In the genomic region with DNA sequence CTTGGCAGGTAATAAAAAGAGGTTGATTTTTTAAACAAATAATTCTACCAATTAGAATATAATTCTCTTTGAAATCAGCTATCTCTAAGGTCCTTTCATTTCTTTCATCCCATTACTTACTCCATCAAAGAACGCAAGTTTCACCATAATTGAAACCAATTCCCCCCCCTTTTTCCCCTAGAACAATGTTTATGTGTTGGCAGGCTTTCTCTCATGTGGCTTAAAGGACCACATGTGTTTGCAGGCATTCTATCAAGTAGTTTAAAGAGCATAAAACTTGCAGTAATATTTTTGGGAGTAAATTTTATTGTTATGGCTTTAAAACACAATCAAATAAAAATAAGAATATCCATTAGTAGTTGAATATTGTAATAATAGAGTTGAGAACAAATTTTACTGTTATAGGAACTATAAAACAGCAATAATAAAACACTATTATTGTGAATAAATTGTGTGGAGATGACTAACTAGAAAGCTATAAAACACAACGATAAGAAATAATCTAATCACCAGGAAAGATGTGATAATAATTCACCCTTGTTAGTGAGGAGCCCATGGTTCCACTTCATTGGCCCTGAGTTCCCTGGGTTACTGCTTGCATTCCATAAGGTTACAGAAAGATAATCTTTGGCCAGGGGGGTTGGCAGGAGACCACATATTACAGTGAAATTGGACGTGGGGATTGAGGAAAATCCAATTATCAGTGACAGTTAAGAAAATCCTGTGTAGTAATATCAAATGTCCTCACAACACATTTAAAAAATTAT, we compare ENCODE assay signal across 16 cellular contexts. TPM values are rescaled to one million over a fixed set of nuclear protein-coding genes. Genes with fewer than 3 reads are reported as not detected.
"Had no signal": no experiment of that assay in that cellular context is flagged by ENCODE, and none has a peak within 500 bp of the region (broad histone marks: within the 10 kb centered on the region; RNA-seq: fewer than 3 reads in every experiment).

No MANE protein-coding gene starts in this region.

- DNase-seq: activated CD4-positive, CD25-positive, alpha-beta regulatory T cell treated with anti-CD3 and anti-CD28 coated beads, Interleukin-2, amount 50 U/mL, for 72 hours; activated CD8-positive, alpha-beta memory T cell treated with anti-CD3 and anti-CD28 coated beads, Interleukin-2, amount 50 U/mL, for 4 hours; activated CD8-positive, alpha-beta T cell treated with anti-CD3 and anti-CD28 coated beads for 36 hours; activated gamma-delta T cell treated with Interleukin-2 at 50 U/mL for 16 hours; activated T-cell treated with anti-CD3 and anti-CD28 coated beads, Interleukin-2, amount 50 U/mL, for 72 hours; central memory CD4-positive, alpha-beta T cell; dorsolateral prefrontal cortex; left cardiac atrium; mammary epithelial cell; naive thymus-derived CD4-positive, alpha-beta T cell had no signal

- H3K27ac Mint-ChIP-seq: activated CD8-positive, alpha-beta T cell treated with anti-CD3 and anti-CD28 coated beads for 36 hours; activated T-cell treated with anti-CD3 and anti-CD28 coated beads, Interleukin-2, amount 50 U/mL, for 72 hours; naive thymus-derived CD4-positive, alpha-beta T cell; T-helper 2 cell treated with Interferon-gamma antibody and Interleukin-4, amounts not matched to agents 5 μg/mL and 100 μg/mL, for 36 hours had no signal

- H3K27me3 Mint-ChIP-seq: activated CD8-positive, alpha-beta T cell treated with anti-CD3 and anti-CD28 coated beads for 36 hours; naive thymus-derived CD4-positive, alpha-beta T cell had no signal

- H3K4me3 Mint-ChIP-seq: activated CD8-positive, alpha-beta T cell treated with anti-CD3 and anti-CD28 coated beads for 36 hours; activated T-cell treated with anti-CD3 and anti-CD28 coated beads, Interleukin-2, amount 50 U/mL, for 72 hours; naive thymus-derived CD4-positive, alpha-beta T cell; T-helper 2 cell treated with Interferon-gamma antibody and Interleukin-4, amounts not matched to agents 5 μg/mL and 100 μg/mL, for 36 hours had no signal

- H3K9me3 Mint-ChIP-seq: T-helper 2 cell treated with Interferon-gamma antibody and Interleukin-4, amounts not matched to agents 5 μg/mL and 100 μg/mL, for 36 hours had no signal

- H3K4me1 Mint-ChIP-seq: naive thymus-derived CD4-positive, alpha-beta T cell had no signal

- H3K4me3 ChIP-seq: dorsolateral prefrontal cortex, right atrium auricular region, smooth muscle cell had no signal

RNA-seq across cellular contexts. Expression of a gene that starts 2.7 kb away (rescaled TPM):
- total RNA-seq: activated CD8-positive, alpha-beta T cell treated with anti-CD3 and anti-CD28 coated beads for 36 hours; astrocyte; esophagus mucosa; glomerular endothelial cell; mammary epithelial cell; right atrium auricular region; smooth muscle cell had no signal
